8 cellular contexts compared by ENCODE assay signal in the genomic region with DNA sequence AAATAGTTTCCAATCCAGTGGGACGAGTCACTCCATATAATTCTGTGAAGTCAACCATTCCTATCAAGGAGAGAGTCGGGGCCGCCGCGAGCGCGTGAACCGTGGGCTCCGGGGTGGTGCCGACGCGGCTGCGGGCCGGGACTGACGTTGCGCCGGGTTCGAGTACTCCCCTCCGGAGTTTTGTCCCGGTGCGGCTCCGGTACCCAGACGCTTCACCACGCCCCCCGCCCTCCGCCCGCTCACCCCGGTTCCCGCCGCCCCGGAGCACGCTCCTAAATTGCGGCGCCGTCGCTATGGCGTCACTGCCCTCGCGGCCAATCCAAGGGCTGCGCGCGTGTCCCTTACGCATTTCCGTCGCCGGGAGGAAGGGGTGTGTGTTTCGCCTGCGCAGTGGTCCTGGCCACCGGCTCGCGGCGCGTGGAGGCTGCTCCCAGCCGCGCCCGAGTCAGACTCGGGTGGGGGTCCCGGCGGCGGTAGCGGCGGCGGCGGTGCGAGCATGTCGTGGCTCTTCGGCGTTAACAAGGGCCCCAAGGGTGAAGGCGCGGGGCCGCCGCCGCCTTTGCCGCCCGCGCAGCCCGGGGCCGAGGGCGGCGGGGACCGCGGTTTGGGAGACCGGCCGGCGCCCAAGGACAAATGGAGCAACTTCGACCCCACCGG. TPM values are rescaled to one million over a fixed set of nuclear protein-coding genes. Genes with fewer than 3 reads are reported as not detected.
A peak's percentile ranks its signal among the peaks of the same experiment; 100 is the strongest.
DNase-seq lines count a peak whose midpoint lies in the region; ATAC-seq and TF ChIP-seq lines count a peak whose summit lies in the region.

A gene with protein sequence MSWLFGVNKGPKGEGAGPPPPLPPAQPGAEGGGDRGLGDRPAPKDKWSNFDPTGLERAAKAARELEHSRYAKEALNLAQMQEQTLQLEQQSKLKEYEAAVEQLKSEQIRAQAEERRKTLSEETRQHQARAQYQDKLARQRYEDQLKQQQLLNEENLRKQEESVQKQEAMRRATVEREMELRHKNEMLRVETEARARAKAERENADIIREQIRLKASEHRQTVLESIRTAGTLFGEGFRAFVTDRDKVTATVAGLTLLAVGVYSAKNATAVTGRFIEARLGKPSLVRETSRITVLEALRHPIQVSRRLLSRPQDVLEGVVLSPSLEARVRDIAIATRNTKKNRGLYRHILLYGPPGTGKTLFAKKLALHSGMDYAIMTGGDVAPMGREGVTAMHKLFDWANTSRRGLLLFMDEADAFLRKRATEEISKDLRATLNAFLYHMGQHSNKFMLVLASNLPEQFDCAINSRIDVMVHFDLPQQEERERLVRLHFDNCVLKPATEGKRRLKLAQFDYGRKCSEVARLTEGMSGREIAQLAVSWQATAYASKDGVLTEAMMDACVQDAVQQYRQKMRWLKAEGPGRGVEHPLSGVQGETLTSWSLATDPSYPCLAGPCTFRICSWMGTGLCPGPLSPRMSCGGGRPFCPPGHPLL (plus strand): TSS at position 377 of the 657 bp plus-strand sequence. CDS start 120 bp downstream, at position 497.

- no peaks in the 10 kb centered on the region for H3K9me3 Mint-ChIP-seq in GM23338
- no peaks in the 10 kb centered on the region for H3K9me3 Mint-ChIP-seq in activated T-helper 17 cell treated with anti-CD3 and anti-CD28 coated beads, Interleukin-2, amount 50 U/mL, for 72 hours
- H3K9me3 Mint-ChIP-seq in naive thymus-derived CD4-positive, alpha-beta T cell: peaks cover 0 to 2% (median 0%) of the 10 kb centered on the region in 11 donors
- no peaks in the 10 kb centered on the region for H3K9me3 Mint-ChIP-seq in stimulated activated memory B cell treated with anti-CD40 and anti-IgM and Interleukin-4, amounts not matched to agents 10 μg/mL and 1 μg/mL and 100 μg/mL, for 72 hours

- POLR2A ChIA-PET in RWPE1 (lab: Yijun Ruan, JAX; ENCODE audit: low non-redundant PET): no interaction called here
- POLR2A ChIA-PET in naive thymus-derived CD4-positive, alpha-beta T cell (lab: Charles Lee): no interaction called here

- H3K4me3 ChIP-seq in GM23338 (peak within 1 kb of the TSS; percentile 83), fibroblast of lung (replicated peaks in 1 of 4; ENCODE audit: control extremely low read depth in 1 of 4, insufficient read depth in 1 of 4, low read depth in 3 of 4, low read length in 4 of 4) (peak within 1 kb of the TSS; percentile 54 to 98 (median 77))
- peak within 1 kb of the TSS; percentile 68 for H3K4me3 ChIP-seq in naive thymus-derived CD4-positive, alpha-beta T cell (ENCODE audit: low read length)

- H3K4me1 ChIP-seq in GM23338 (ENCODE audit: insufficient read depth): 0 out of 2 replicates have a peak, but pooled peaks cover 3% of the 10 kb centered on the region
- no peaks in the 10 kb centered on the region for H3K4me1 ChIP-seq in fibroblast of lung (ENCODE audit: control insufficient read depth, extremely low read depth, insufficient read depth, low read length)
- peaks cover 9 to 14% of the 10 kb centered on the region in 2 donors for H3K4me1 ChIP-seq in naive thymus-derived CD4-positive, alpha-beta T cell (ENCODE audit: control insufficient read depth in 2 of 2, insufficient read depth in 2 of 2, low read length in 2 of 2)

- H3K9ac ChIP-seq in fibroblast of lung (ENCODE audit: insufficient read depth, low read length): peak within 1 kb of the TSS; percentile 77

- CTCF ChIA-PET in RWPE1 (lab: Yijun Ruan, JAX): no interaction called here
- CTCF ChIA-PET in naive thymus-derived CD4-positive, alpha-beta T cell (lab: Charles Lee): no interaction called here

- DNase-seq in Daoy (ENCODE audit: low read depth): peak; percentile 98
- peak; percentile 97 for DNase-seq in GM23338 (ENCODE audit: low spot score)
- DNase-seq in LHCN-M2 (ENCODE audit: low read depth): peak; percentile 92
- peak; percentile 89 for DNase-seq in RWPE1 (ENCODE audit: low spot score)
- peak; percentile 90 to 92 for DNase-seq in fibroblast of lung (ENCODE audit: low read depth in 2 of 2)
- peak; percentile 80 to 95 (median 88) for DNase-seq in naive thymus-derived CD4-positive, alpha-beta T cell

- H3K27me3 Mint-ChIP-seq in GM23338 (ENCODE audit: insufficient read depth, low read depth, poor library complexity): peaks cover 9% of the 10 kb centered on the region
- H3K27me3 Mint-ChIP-seq in activated T-helper 17 cell treated with anti-CD3 and anti-CD28 coated beads, Interleukin-2, amount 50 U/mL, for 72 hours: no peaks in the 10 kb centered on the region
- H3K27me3 Mint-ChIP-seq in naive thymus-derived CD4-positive, alpha-beta T cell: no peaks in the 10 kb centered on the region
- no peaks in the 10 kb centered on the region for H3K27me3 Mint-ChIP-seq in stimulated activated memory B cell treated with anti-CD40 and anti-IgM and Interleukin-4, amounts not matched to agents 10 μg/mL and 1 μg/mL and 100 μg/mL, for 72 hours

- peaks cover 18% of the 10 kb centered on the region for H3F3A ChIP-seq in GM23338 (replicated peaks; ENCODE audit: low read depth)

- peak within 1 kb of the TSS; percentile 97 for H3K27ac Mint-ChIP-seq in GM23338
- peak within 1 kb of the TSS; percentile 91 for H3K27ac Mint-ChIP-seq in activated T-helper 17 cell treated with anti-CD3 and anti-CD28 coated beads, Interleukin-2, amount 50 U/mL, for 72 hours
- peak within 1 kb of the TSS; percentile 77 to 98 (median 92) for H3K27ac Mint-ChIP-seq in naive thymus-derived CD4-positive, alpha-beta T cell
- H3K27ac Mint-ChIP-seq in stimulated activated memory B cell treated with anti-CD40 and anti-IgM and Interleukin-4, amounts not matched to agents 10 μg/mL and 1 μg/mL and 100 μg/mL, for 72 hours: peak within 1 kb of the TSS; percentile 89

- H3K4me3 Mint-ChIP-seq in GM23338: peak within 1 kb of the TSS; percentile 94
- H3K4me3 Mint-ChIP-seq in activated T-helper 17 cell treated with anti-CD3 and anti-CD28 coated beads, Interleukin-2, amount 50 U/mL, for 72 hours: peak within 1 kb of the TSS; percentile 98
- peak within 1 kb of the TSS; percentile 78 to 97 (median 89) for H3K4me3 Mint-ChIP-seq in naive thymus-derived CD4-positive, alpha-beta T cell
- peak within 1 kb of the TSS; percentile 85 for H3K4me3 Mint-ChIP-seq in stimulated activated memory B cell treated with anti-CD40 and anti-IgM and Interleukin-4, amounts not matched to agents 10 μg/mL and 1 μg/mL and 100 μg/mL, for 72 hours

- H4K20me1 ChIP-seq in GM23338 (replicated peaks; ENCODE audit: insufficient read depth): peaks cover 9% of the 10 kb centered on the region
- no peaks in the 10 kb centered on the region for H4K20me1 ChIP-seq in fibroblast of lung (ENCODE audit: control insufficient read depth, extremely low read depth, insufficient read depth, low read length)

- peaks cover 8% of the 10 kb centered on the region for H3K4me1 Mint-ChIP-seq in GM23338
- H3K4me1 Mint-ChIP-seq in activated T-helper 17 cell treated with anti-CD3 and anti-CD28 coated beads, Interleukin-2, amount 50 U/mL, for 72 hours: peaks cover 9% of the 10 kb centered on the region
- peaks cover 6 to 39% (median 25%) of the 10 kb centered on the region in 7 donors for H3K4me1 Mint-ChIP-seq in naive thymus-derived CD4-positive, alpha-beta T cell
- peaks cover 34% of the 10 kb centered on the region for H3K4me1 Mint-ChIP-seq in stimulated activated memory B cell treated with anti-CD40 and anti-IgM and Interleukin-4, amounts not matched to agents 10 μg/mL and 1 μg/mL and 100 μg/mL, for 72 hours

- peaks cover 5% of the 10 kb centered on the region; the same call in 2 of the 3 replicates for H3K36me3 Mint-ChIP-seq in GM23338 (ENCODE audit: low read depth)
- H3K36me3 Mint-ChIP-seq in activated T-helper 17 cell treated with anti-CD3 and anti-CD28 coated beads, Interleukin-2, amount 50 U/mL, for 72 hours (ENCODE audit: low read depth): peaks cover 9% of the 10 kb centered on the region
- no peaks in the 10 kb centered on the region for H3K36me3 Mint-ChIP-seq in naive thymus-derived CD4-positive, alpha-beta T cell
- H3K36me3 Mint-ChIP-seq in stimulated activated memory B cell treated with anti-CD40 and anti-IgM and Interleukin-4, amounts not matched to agents 10 μg/mL and 1 μg/mL and 100 μg/mL, for 72 hours: peaks cover 7% of the 10 kb centered on the region

- intact Hi-C loops in naive thymus-derived CD4-positive, alpha-beta T cell (cut with micrococcal nuclease): loop anchor here (1.0 to 2.0 kb wide), 8 partner anchors 40 to 187 kb away; a partner anchor contains a TSS

- H3K27ac ChIP-seq in GM23338 (ENCODE audit: low read depth): peak within 1 kb of the TSS; percentile 84
- H3K27ac ChIP-seq in RWPE1: peak within 1 kb of the TSS; percentile 92
- peak within 1 kb of the TSS; percentile 67 for H3K27ac ChIP-seq in fibroblast of lung (ENCODE audit: insufficient read depth, low read length)
- H3K27ac ChIP-seq in naive thymus-derived CD4-positive, alpha-beta T cell (ENCODE audit: low read depth, low read length): peak within 1 kb of the TSS; percentile 90

- no peaks in the 10 kb centered on the region for H3K36me3 ChIP-seq in GM23338 (ENCODE audit: insufficient read depth)
- no peaks in the 10 kb centered on the region for H3K36me3 ChIP-seq in fibroblast of lung (ENCODE audit: control insufficient read depth, insufficient read depth, low read length)
- peaks cover 0 to 3% (median 0%) of the 10 kb centered on the region in 3 experiments for H3K36me3 ChIP-seq in naive thymus-derived CD4-positive, alpha-beta T cell (ENCODE audit: control insufficient read depth in 2 of 3, insufficient read depth in 3 of 3, low read length in 3 of 3)

- TF ChIP-seq CTCF in GM23338 (conservative IDR thresholded peaks at IDR 0.05; ENCODE audit: low read depth in 2 of 2) (no peak), RWPE1 (conservative IDR thresholded peaks at IDR 0.05; ENCODE audit: low read depth) (no peak), fibroblast of lung (conservative IDR thresholded peaks at IDR 0.05 in 1 of 2, IDR thresholded peaks at IDR 0.05 in 1 of 2; ENCODE audit: low read depth in 1 of 2, low read length in 2 of 2) (no peak)

- peak within 1 kb of the TSS; percentile 93 for H3K4me2 ChIP-seq in GM23338
- H3K4me2 ChIP-seq in fibroblast of lung (ENCODE audit: extremely low read depth, insufficient read depth, low read length): peak within 1 kb of the TSS; percentile 85

- peak within 1 kb of the TSS; percentile 95; the same call in 1 of the 2 replicates for H2AFZ ChIP-seq in GM23338
- peak within 1 kb of the TSS; percentile 28 for H2AFZ ChIP-seq in fibroblast of lung (ENCODE audit: low read length)

- peak; percentile 90 for ATAC-seq in GM23338
- ATAC-seq in activated T-helper 17 cell treated with anti-CD3 and anti-CD28 coated beads, Interleukin-2, amount 50 U/mL, for 72 hours (replicated peaks): peak; percentile 100
- ATAC-seq in naive thymus-derived CD4-positive, alpha-beta T cell: peak; percentile 98
- peak; percentile 96 for ATAC-seq in stimulated activated memory B cell treated with anti-CD40 and anti-IgM and Interleukin-4, amounts not matched to agents 10 μg/mL and 1 μg/mL and 100 μg/mL, for 72 hours

- H3K27me3 ChIP-seq in GM23338 (ENCODE audit: insufficient read depth) (no peaks in the 10 kb centered on the region), fibroblast of lung (ENCODE audit: control insufficient read depth, insufficient read depth, low read length) (no peaks in the 10 kb centered on the region)
- no peaks in the 10 kb centered on the region for H3K27me3 ChIP-seq in naive thymus-derived CD4-positive, alpha-beta T cell (ENCODE audit: control insufficient read depth in 2 of 2, insufficient read depth in 2 of 2, low read length in 2 of 2)

- H3K9me3 ChIP-seq in fibroblast of lung (ENCODE audit: control insufficient read depth, insufficient read depth, low read depth, low read length): no peaks in the 10 kb centered on the region
- H3K9me3 ChIP-seq in naive thymus-derived CD4-positive, alpha-beta T cell (ENCODE audit: control insufficient read depth in 2 of 3, low read length in 3 of 3): no peaks in the 10 kb centered on the region

- peaks cover 28% of the 10 kb centered on the region for H3K79me2 ChIP-seq in GM23338 (replicated peaks; ENCODE audit: insufficient read depth)
- H3K79me2 ChIP-seq in fibroblast of lung (ENCODE audit: control insufficient read depth, insufficient read depth, low read length): peaks cover 34% of the 10 kb centered on the region

- H3K9me2 ChIP-seq in GM23338 (ENCODE audit: insufficient read depth): no peaks in the 10 kb centered on the region

RNA-seq across cellular contexts. Expression of the gene that starts here (rescaled TPM):
- total RNA-seq in Daoy (2014; rRNA removed; shearing (Covaris generic)): 46.8 and 47.5 TPM in 2 replicates
- 61.4 and 63.4 TPM in 2 replicates for total RNA-seq in GM23338 (2014; rRNA removed; shearing (Covaris generic))
- polyA plus RNA-seq in GM23338 (2016; fragmentation: Nextera tagmentation; extraction: Ambion mirVana) (32.3 and 37.8 TPM in 2 replicates), fibroblast of lung (7.0 and 11.6 TPM in 2 replicates)
- total RNA-seq in LHCN-M2 (2014; rRNA removed) (29.2 and 38.7 TPM in 2 replicates), fibroblast of lung (14.4 and 15.0 TPM in 2 replicates)
- 21.7 TPM for polyA plus RNA-seq in LHCN-M2 (2012)
- 10 to 100 TPM; 24.6 to 55.5 TPM for total RNA-seq in activated T-helper 17 cell treated with anti-CD3 and anti-CD28 coated beads, Interleukin-2, amount 50 U/mL, for 72 hours
- 12.4 and 26.3 TPM in 2 replicates for polyA plus RNA-seq in fibroblast of lung (2012)
- polyA minus RNA-seq in fibroblast of lung (ENCODE audit: low replicate concordance): 8.9 and 13.0 TPM in 2 replicates
- 10 to 100 TPM; 42.5 to 53.8 (median 51.7) TPM for total RNA-seq in naive thymus-derived CD4-positive, alpha-beta T cell
- polyA plus RNA-seq in naive thymus-derived CD4-positive, alpha-beta T cell: 1 to 10 TPM; 4.5 to 6.1 TPM

Comparison
In these comparisons a context has a peak if more than half of its experiments do, and no peak if none do; other contexts are left out.
1. Peak in every context shown above with its lines: DNase-seq, ATAC-seq, H3K4me3 ChIP-seq and H3K27ac ChIP-seq.